22 cellular contexts compared by ENCODE assay signal in the genomic region with DNA sequence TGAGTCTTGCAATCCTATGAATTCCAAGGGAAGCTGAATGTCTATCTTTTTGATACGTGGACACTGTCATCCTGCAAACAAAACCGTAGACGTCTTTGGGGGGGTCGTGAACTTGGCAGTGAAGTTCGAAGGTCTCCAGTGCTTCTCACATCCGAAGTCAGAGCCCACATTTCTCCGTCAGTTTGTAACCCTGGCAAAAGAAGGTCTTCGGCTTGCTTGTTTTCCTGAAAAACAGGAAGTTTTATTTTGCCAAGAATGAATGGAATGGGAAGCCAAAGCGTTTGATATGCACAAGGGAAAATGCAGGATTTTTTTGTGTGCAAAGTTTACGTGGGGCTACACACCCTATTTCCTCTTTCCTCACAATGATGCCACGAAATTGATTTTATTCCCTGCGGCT. TPM values are rescaled to one million over a fixed set of nuclear protein-coding genes. Genes with fewer than 3 reads are reported as not detected.
DNase-seq lines count a peak whose midpoint lies in the region; ATAC-seq and TF ChIP-seq lines count a peak whose summit lies in the region.
"Had no signal": no experiment of that assay in that cellular context is flagged by ENCODE, and none has a peak within 500 bp of the region (broad histone marks: within the 10 kb centered on the region; RNA-seq: fewer than 3 reads in every experiment).

No MANE protein-coding gene starts in this region.

- no peak overlapping the region for H3K27ac ChIP-seq in thoracic aorta
- H3K27ac ChIP-seq: SJSA1 had no signal

- H3K4me1 ChIP-seq in thoracic aorta (ENCODE audit: control insufficient read depth in 1 of 2, low read depth in 2 of 2): no peaks in the 10 kb centered on the region
- H3K4me1 ChIP-seq: SJSA1 had no signal

- H3K9me3 ChIP-seq in thoracic aorta: no peaks in the 10 kb centered on the region

- TF ChIP-seq CTCF in WTC11 (IDR thresholded peaks at IDR 0.05): no peak
- TF ChIP-seq CTCF in thoracic aorta (IDR thresholded peaks at IDR 0.05): no peak

- CTCF ChIA-PET in WTC11 (lab: Charles Lee): no interaction called here

- peak overlapping the region; percentile 70; the same call in 1 of the 2 replicates for H3K27ac Mint-ChIP-seq in WTC11
- H3K27ac Mint-ChIP-seq: CD8-positive, alpha-beta T cell; IgD-negative memory B cell had no signal

- 0 out of 2 replicates have a peak overlapping the region, but pooled peaks have one; percentile 6 for H3K4me3 Mint-ChIP-seq in WTC11
- H3K4me3 Mint-ChIP-seq: CD8-positive, alpha-beta T cell; IgD-negative memory B cell had no signal

- peaks cover 9% of the 10 kb centered on the region for H3K27me3 Mint-ChIP-seq in WTC11 (ENCODE audit: low read depth)

- peak overlapping the region; percentile 52 for H3K4me3 ChIP-seq in thoracic aorta
- H3K4me3 ChIP-seq: SJSA1 had no signal

- peaks cover 18% of the 10 kb centered on the region for H3K4me1 Mint-ChIP-seq in WTC11
- H3K4me1 Mint-ChIP-seq: IgD-negative memory B cell had no signal

- POLR2A ChIA-PET in WTC11 (lab: Charles Lee): no interaction called here

- H3K9me3 Mint-ChIP-seq in WTC11: peaks cover 10% of the 10 kb centered on the region
- H3K9me3 Mint-ChIP-seq: CD8-positive, alpha-beta T cell had no signal

- no peaks in the 10 kb centered on the region for H3K36me3 ChIP-seq in thoracic aorta
- H3K36me3 ChIP-seq: SJSA1 had no signal

- peak; percentile 69 for DNase-seq in EL
- no peak for DNase-seq in WTC11 (ENCODE audit: low spot score)
- peak; percentile 33 for DNase-seq in mesenteric fat pad (ENCODE audit: low spot score)
- DNase-seq in thoracic aorta (ENCODE audit: low spot score): no peak
- no peak for DNase-seq in NCI-H226
- DNase-seq: ACHN; C1 segment of cervical spinal cord; CD8-positive, alpha-beta T cell; DMS153; GF-D8; MV-4-11; NCI-H1694; NCI-H2081; NCI-H2171 treated with DMSO at 0.1 percent for 48 hours; NCI-H446; NCI-H526; OCI-M1 had no signal

- H3K36me3 Mint-ChIP-seq in WTC11: peaks cover 10% of the 10 kb centered on the region; the same call in 1 of the 2 replicates
- H3K36me3 Mint-ChIP-seq: CD8-positive, alpha-beta T cell; IgD-negative memory B cell had no signal

- no peak for ATAC-seq in WTC11
- no peak for ATAC-seq in thoracic aorta (ENCODE audit: insufficient number of reproducible peaks, low FRiP score, low read depth)
- ATAC-seq in HG03469 (IDR thresholded peaks at IDR 0.05; ENCODE audit: unreplicated experiment): no peak
- ATAC-seq in HG02763 (IDR thresholded peaks at IDR 0.05; ENCODE audit: unreplicated experiment): no peak
- ATAC-seq: CD8-positive, alpha-beta T cell; Right ventricle myocardium inferior had no signal

- no peaks in the 10 kb centered on the region for H3K27me3 ChIP-seq in thoracic aorta (replicated peaks; ENCODE audit: insufficient read depth)
- H3K27me3 ChIP-seq: SJSA1 had no signal

TF ChIP-seq in WTC11, 78 proteins besides CTCF, POLR2A, EP300 and RAD21:
- TF ChIP-seq OVOL2 (CRISPR knock-in tag; IDR thresholded peaks at IDR 0.05; ENCODE audit: borderline replicate concordance): no peak
- no peak for TF ChIP-seq USF2 (CRISPR knock-in tag; IDR thresholded peaks at IDR 0.05)
- no peak for TF ChIP-seq ZNF263 (CRISPR knock-in tag; IDR thresholded peaks at IDR 0.05; ENCODE audit: low read depth)
- TF ChIP-seq FOXP1 (CRISPR knock-in tag; IDR thresholded peaks at IDR 0.05; ENCODE audit: borderline replicate concordance): no peak
- no peak for TF ChIP-seq NFATC4 (CRISPR knock-in tag; IDR thresholded peaks at IDR 0.05)
- no peak for TF ChIP-seq ZNF121 (CRISPR knock-in tag; IDR thresholded peaks at IDR 0.05)
- no peak for TF ChIP-seq PRRX2 (CRISPR knock-in tag; IDR thresholded peaks at IDR 0.05)
- no peak for TF ChIP-seq USF1 (CRISPR knock-in tag; IDR thresholded peaks at IDR 0.05)
- TF ChIP-seq JUN (CRISPR knock-in tag; IDR thresholded peaks at IDR 0.05): no peak
- TF ChIP-seq ZNF232 (CRISPR knock-in tag; IDR thresholded peaks at IDR 0.05): no peak
- no peak for TF ChIP-seq JAZF1 (CRISPR knock-in tag; IDR thresholded peaks at IDR 0.05)
- no peak for TF ChIP-seq CBFB (CRISPR knock-in tag; IDR thresholded peaks at IDR 0.05; ENCODE audit: low read depth)

RNA-seq across cellular contexts. Expression of gene SHOX, which starts 36.8 kb away (rescaled TPM):
- total RNA-seq in WTC11 (2021) (0.09 to 0.14 TPM in 2 of 3 replicates, not detected in the other), mesenteric fat pad (0.10 TPM), thoracic aorta (under 1 TPM in 1 of 2 donors, not detected in 1; 0.21 TPM)
- total RNA-seq: CD8-positive, alpha-beta T cell; Right ventricle myocardium inferior; SJSA1 had no signal

Comparison
In these comparisons a context has a peak if more than half of its experiments do, and no peak if none do; other contexts are left out.
1. DNase-seq: peak in EL (single experiment) and mesenteric fat pad (single experiment); none in WTC11 (single experiment), thoracic aorta (single experiment) and NCI-H226 (single experiment).